In genomic region chr19:5080809-5081208, GRCh38 we compare ENCODE assay signal across 19 cellular contexts.
"Had no signal": no experiment of that assay in that cellular context is flagged by ENCODE, and none has a peak within 500 bp of the region (broad histone marks: within the 10 kb centered on the region; RNA-seq: fewer than 3 reads in every experiment).

No MANE protein-coding gene starts in this region.

- H3K9me3 ChIP-seq: esophagus squamous epithelium, gastroesophageal sphincter, right atrium auricular region, sigmoid colon, stomach, thoracic aorta, transverse colon had no signal

- H3K4me3 ChIP-seq: esophagus squamous epithelium, gastroesophageal sphincter, right atrium auricular region, sigmoid colon, skin epidermis, stomach, thoracic aorta, transverse colon had no signal

- DNase-seq: effector memory CD4-positive, alpha-beta T cell; esophagus squamous epithelium; foreskin fibroblast; glutamatergic neuron; islet precursor cell; mammary epithelial cell; naive thymus-derived CD4-positive, alpha-beta T cell; sigmoid colon; stimulated activated CD4-positive, alpha-beta T cell treated with anti-CD3 and anti-CD28 coated beads, Interleukin-2, amount 100 ng/mL, for 24 hours; stimulated activated CD4-positive, alpha-beta T cell treated with anti-CD3 and anti-CD28 coated beads, Interleukin-4, amount 100 ng/mL, for 4 hours; stimulated activated naive CD4-positive, alpha-beta T cell; stomach; transverse colon had no signal

- H3K4me1 ChIP-seq: esophagus squamous epithelium, sigmoid colon, stomach, transverse colon had no signal

- H3K4me3 Mint-ChIP-seq: naive thymus-derived CD4-positive, alpha-beta T cell; neural crest cell had no signal

- H3K27me3 Mint-ChIP-seq: naive thymus-derived CD4-positive, alpha-beta T cell had no signal

- ATAC-seq: gastroesophageal sphincter; left lobe of liver; naive thymus-derived CD4-positive, alpha-beta T cell had no signal

- H3K27ac ChIP-seq: esophagus squamous epithelium, gastroesophageal sphincter, right atrium auricular region, sigmoid colon, skin epidermis, stomach, thoracic aorta, transverse colon had no signal

- H3K9me3 Mint-ChIP-seq: naive thymus-derived CD4-positive, alpha-beta T cell; neural crest cell had no signal

- H3K27me3 ChIP-seq: esophagus squamous epithelium, gastroesophageal sphincter, right atrium auricular region, sigmoid colon, stomach, transverse colon had no signal
